ENCODE assay signal across 35 cellular contexts in the genomic region with DNA sequence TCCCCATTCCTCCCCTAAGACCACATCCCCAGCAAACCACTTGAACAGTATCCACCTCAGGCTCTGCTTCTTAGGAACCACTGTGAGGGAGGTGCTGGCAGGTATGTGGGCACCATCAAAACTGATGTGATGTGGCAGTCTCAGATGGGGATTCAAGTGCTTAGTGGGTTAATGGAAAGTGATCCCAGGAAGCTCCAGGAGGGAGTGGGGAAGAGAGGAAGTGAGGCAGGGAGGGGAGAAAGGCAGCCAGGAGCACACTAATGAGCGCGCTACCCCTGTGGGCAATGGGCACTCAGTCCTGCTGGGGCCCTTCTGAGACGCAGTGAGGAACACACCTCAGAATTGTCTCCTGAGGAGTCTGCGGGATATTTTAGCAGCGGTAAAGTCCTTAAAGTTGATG.
"Had no signal": no experiment of that assay in that cellular context is flagged by ENCODE, and none has a peak within 500 bp of the region (broad histone marks: within the 10 kb centered on the region; RNA-seq: fewer than 3 reads in every experiment).

No MANE protein-coding gene starts in this region.

- H3K4me3 Mint-ChIP-seq: activated B cell treated with CpG ODN at 0.5 μM for 24 hours; activated CD4-positive, alpha-beta memory T cell treated with anti-CD3 and anti-CD28 coated beads for 36 hours; activated CD4-positive, alpha-beta T cell treated with anti-CD3 and anti-CD28 coated beads, Interleukin-2, amount 10 ng/mL, durations not matched to agents 24 days and 14 days; activated CD8-positive, alpha-beta T cell treated with anti-CD3 and anti-CD28 coated beads for 36 hours; activated naive CD4-positive, alpha-beta T cell treated with anti-CD3 and anti-CD28 coated beads for 36 hours; activated naive CD8-positive, alpha-beta T cell treated with anti-CD3 and anti-CD28 coated beads for 36 hours; activated T-cell treated with anti-CD3 and anti-CD28 coated beads, Interleukin-2, amount 50 U/mL, for 4 hours; activated T-cell treated with anti-CD3 and anti-CD28 coated beads, Interleukin-2, amount 50 U/mL, for 72 hours; activated T-helper 1 cell treated with anti-CD3 and anti-CD28 coated beads, Interleukin-12 subunit alpha, Interleukin-12 subunit beta, Interleukin-2, Interleukin-4 antibody, amounts not matched to agents 30 ng/mL and 10 ng/mL and 1 ng/mL, durations not matched to agents 14 hours and 24 hours and 36 hours; activated T-helper 17 cell treated with anti-CD3 and anti-CD28 coated beads, Interleukin-2, amount 50 U/mL, for 72 hours; brain; T-helper 1 cell treated with Interleukin-12 subunit alpha and Interleukin-12 subunit beta and Interleukin-4 antibody, amounts not matched to agents 30 μg/mL and 1 μg/mL, for 36 hours; T-helper 2 cell treated with Interferon-gamma antibody and Interleukin-4, amounts not matched to agents 5 μg/mL and 100 μg/mL, for 36 hours had no signal

- H3K9me3 Mint-ChIP-seq: activated CD4-positive, alpha-beta memory T cell treated with anti-CD3 and anti-CD28 coated beads for 36 hours; activated CD4-positive, alpha-beta T cell treated with anti-CD3 and anti-CD28 coated beads, Interleukin-2, amount 10 ng/mL, durations not matched to agents 24 days and 14 days; activated T-helper 1 cell treated with anti-CD3 and anti-CD28 coated beads, Interleukin-12 subunit alpha, Interleukin-12 subunit beta, Interleukin-2, Interleukin-4 antibody, amounts not matched to agents 30 ng/mL and 10 ng/mL and 1 ng/mL, durations not matched to agents 14 hours and 24 hours and 36 hours; T-helper 1 cell treated with Interleukin-12 subunit alpha and Interleukin-12 subunit beta and Interleukin-4 antibody, amounts not matched to agents 30 μg/mL and 1 μg/mL, for 36 hours; T-helper 2 cell treated with Interferon-gamma antibody and Interleukin-4, amounts not matched to agents 5 μg/mL and 100 μg/mL, for 36 hours had no signal

- DNase-seq: activated B cell treated with CpG ODN at 0.5 μM for 24 hours; activated CD4-positive, alpha-beta memory T cell treated with anti-CD3 and anti-CD28 coated beads for 36 hours; activated CD4-positive, alpha-beta T cell treated with anti-CD3 and anti-CD28 coated beads for 4 hours; activated CD4-positive, alpha-beta T cell treated with anti-CD3 and anti-CD28 coated beads, Interleukin-2, amount 50 U/mL, for 1 hour; activated CD4-positive, alpha-beta T cell treated with anti-CD3 and anti-CD28 coated beads, Interleukin-2, amount 50 U/mL, for 4 hours; activated CD4-positive, CD25-positive, alpha-beta regulatory T cell treated with anti-CD3 and anti-CD28 coated beads, Interleukin-2, amount 50 U/mL, for 72 hours; activated CD8-positive, alpha-beta memory T cell treated with anti-CD3 and anti-CD28 coated beads, Interleukin-2, amount 50 U/mL, for 4 hours; activated CD8-positive, alpha-beta T cell treated with anti-CD3 and anti-CD28 coated beads for 36 hours; activated effector memory CD4-positive, alpha-beta T cell treated with anti-CD3 and anti-CD28 coated beads, Interleukin-2, amount 50 U/mL, for 16 hours; activated gamma-delta T cell treated with Interleukin-2 at 50 U/mL for 16 hours; activated naive CD4-positive, alpha-beta T cell; activated naive CD4-positive, alpha-beta T cell treated with anti-CD3 and anti-CD28 coated beads for 36 hours; activated naive CD4-positive, alpha-beta T cell treated with anti-CD3 and anti-CD28 coated beads, Interleukin-2, amount 50 U/mL, for 16 hours; activated naive CD8-positive, alpha-beta T cell treated with anti-CD3 and anti-CD28 coated beads for 36 hours; activated T-cell treated with anti-CD3 and anti-CD28 coated beads for 4 hours; activated T-cell treated with anti-CD3 and anti-CD28 coated beads, Interleukin-2, amount 50 U/mL, for 1 hour; activated T-cell treated with anti-CD3 and anti-CD28 coated beads, Interleukin-2, amount 50 U/mL, for 4 hours; activated T-cell treated with anti-CD3 and anti-CD28 coated beads, Interleukin-2, amount 50 U/mL, for 72 hours; adrenal gland; amniotic stem cell; aorta; caudate nucleus; SW 1271; T-helper 1 cell; T-helper 2 cell; T-helper 9 cell had no signal

- H3K27ac Mint-ChIP-seq: activated B cell treated with CpG ODN at 0.5 μM for 24 hours; activated CD4-positive, alpha-beta memory T cell treated with anti-CD3 and anti-CD28 coated beads for 36 hours; activated CD4-positive, alpha-beta T cell treated with anti-CD3 and anti-CD28 coated beads, Interleukin-2, amount 10 ng/mL, durations not matched to agents 24 days and 14 days; activated CD8-positive, alpha-beta T cell treated with anti-CD3 and anti-CD28 coated beads for 36 hours; activated naive CD4-positive, alpha-beta T cell treated with anti-CD3 and anti-CD28 coated beads for 36 hours; activated naive CD4-positive, alpha-beta T cell treated with anti-CD3 and anti-CD28 coated beads, Interleukin-2, amount 50 U/mL, for 72 hours; activated naive CD8-positive, alpha-beta T cell treated with anti-CD3 and anti-CD28 coated beads for 36 hours; activated T-cell treated with anti-CD3 and anti-CD28 coated beads, Interleukin-2, amount 50 U/mL, for 72 hours; activated T-helper 1 cell treated with anti-CD3 and anti-CD28 coated beads, Interleukin-12 subunit alpha, Interleukin-12 subunit beta, Interleukin-2, Interleukin-4 antibody, amounts not matched to agents 30 ng/mL and 10 ng/mL and 1 ng/mL, durations not matched to agents 14 hours and 24 hours and 36 hours; activated T-helper 17 cell treated with anti-CD3 and anti-CD28 coated beads, Interleukin-2, amount 50 U/mL, for 72 hours; brain; T-helper 1 cell treated with Interleukin-12 subunit alpha and Interleukin-12 subunit beta and Interleukin-4 antibody, amounts not matched to agents 30 μg/mL and 1 μg/mL, for 36 hours; T-helper 2 cell treated with Interferon-gamma antibody and Interleukin-4, amounts not matched to agents 5 μg/mL and 100 μg/mL, for 36 hours had no signal

- H3K27me3 ChIP-seq: adrenal gland, cardiac muscle cell had no signal

- H3K36me3 Mint-ChIP-seq: activated CD4-positive, alpha-beta memory T cell treated with anti-CD3 and anti-CD28 coated beads for 36 hours; activated naive CD8-positive, alpha-beta T cell treated with anti-CD3 and anti-CD28 coated beads for 36 hours; brain had no signal

- H3K4me1 ChIP-seq: adrenal gland had no signal

- H3K36me3 ChIP-seq: adrenal gland, cardiac muscle cell had no signal

- H3K4me1 Mint-ChIP-seq: activated B cell treated with CpG ODN at 0.5 μM for 24 hours; activated CD4-positive, alpha-beta T cell treated with anti-CD3 and anti-CD28 coated beads, Interleukin-2, amount 10 ng/mL, durations not matched to agents 24 days and 14 days; activated naive CD8-positive, alpha-beta T cell treated with anti-CD3 and anti-CD28 coated beads for 36 hours; activated T-helper 17 cell treated with anti-CD3 and anti-CD28 coated beads, Interleukin-2, amount 50 U/mL, for 72 hours; brain had no signal

- ATAC-seq: activated CD8-positive, alpha-beta T cell treated with anti-CD3 and anti-CD28 coated beads for 36 hours; activated naive CD4-positive, alpha-beta T cell treated with anti-CD3 and anti-CD28 coated beads, Interleukin-2, amount 50 U/mL, for 72 hours; activated T-cell treated with anti-CD3 and anti-CD28 coated beads, Interleukin-2, amount 50 U/mL, for 4 hours; activated T-cell treated with anti-CD3 and anti-CD28 coated beads, Interleukin-2, amount 50 U/mL, for 72 hours; activated T-helper 17 cell treated with anti-CD3 and anti-CD28 coated beads, Interleukin-2, amount 50 U/mL, for 72 hours had no signal

- H3K27ac ChIP-seq: adrenal gland, cardiac muscle cell, VCaP had no signal

- H3K4me3 ChIP-seq: adrenal gland, cardiac muscle cell had no signal
